In genomic region chr10:129241461-129241860, GRCh38 we compare ENCODE assay signal across 6 cellular contexts.
"Had no signal": no experiment of that assay in that cellular context is flagged by ENCODE, and none has a peak within 500 bp of the region (broad histone marks: within the 10 kb centered on the region; RNA-seq: fewer than 3 reads in every experiment).

No MANE protein-coding gene starts in this region.

- H3K9ac ChIP-seq: KMS-11 had no signal

- H3K36me3 Mint-ChIP-seq: IgD-negative memory B cell had no signal

- H3K27me3 Mint-ChIP-seq: IgD-negative memory B cell had no signal

- H3K27ac ChIP-seq: HL-60, KMS-11 had no signal

- DNase-seq: IMR-90, KBM-7, KG1 had no signal

- H3K4me3 Mint-ChIP-seq: IgD-negative memory B cell had no signal

- H3K4me1 Mint-ChIP-seq: IgD-negative memory B cell had no signal

- H3K27ac Mint-ChIP-seq: IgD-negative memory B cell had no signal

- H3K4me2 ChIP-seq: KMS-11 had no signal
